Comparison of ENCODE assay signal across 8 cellular contexts in genomic region chr17:39165178-39165843, GRCh38. TPM values are rescaled to one million over a fixed set of nuclear protein-coding genes. Genes with fewer than 3 reads are reported as not detected.
DNase-seq lines count a peak whose midpoint lies in the region; ATAC-seq and TF ChIP-seq lines count a peak whose summit lies in the region.

No MANE protein-coding gene starts in this region.

- H3K36me3 ChIP-seq in GM23248 (ENCODE audit: low read depth) (no peaks in the 10 kb centered on the region), adipocyte (ENCODE audit: control insufficient read depth, insufficient read depth, low read length, severe bottlenecking) (no peaks in the 10 kb centered on the region), smooth muscle cell (ENCODE audit: low read depth) (no peaks in the 10 kb centered on the region)

- peak overlapping the region; percentile 43 to 84 (median 78) for H3K27ac Mint-ChIP-seq in immature natural killer cell

- no peaks in the 10 kb centered on the region for H4K20me1 ChIP-seq in GM23248 (ENCODE audit: insufficient read depth)
- H4K20me1 ChIP-seq in smooth muscle cell (ENCODE audit: low read depth), result no peaks in the 10 kb centered on the region

- H3K4me1 Mint-ChIP-seq in immature natural killer cell, result peaks cover 35 to 42% of the 10 kb centered on the region in 2 donors

- H3K79me2 ChIP-seq in GM23248 (ENCODE audit: insufficient read depth), result no peaks in the 10 kb centered on the region
- no peaks in the 10 kb centered on the region for H3K79me2 ChIP-seq in smooth muscle cell (ENCODE audit: low read depth)

- no peaks in the 10 kb centered on the region for H3K9me3 Mint-ChIP-seq in immature natural killer cell

- DNase-seq in GM23248 (peak; percentile 18), adipocyte (ENCODE audit: low read depth) (peak; percentile 31), immature natural killer cell (no peak), smooth muscle cell (lab: John Stamatoyannopoulos, UW; ENCODE audit: unreplicated experiment) (no peak), EL (no peak), occipital lobe (lab: John Stamatoyannopoulos, UW) (no peak), SHP77 treated with DMSO at 0.1 percent for 48 hours (lab: John Stamatoyannopoulos, UW) (no peak)

- no peak for TF ChIP-seq CTCF in smooth muscle cell (IDR thresholded peaks at IDR 0.05; ENCODE audit: borderline replicate concordance, insufficient read depth, poor library complexity, severe bottlenecking)

- no peak overlapping the region for H3K27ac ChIP-seq in GM23248
- H3K27ac ChIP-seq in smooth muscle cell (ENCODE audit: low read depth), result no peak overlapping the region

- H3K4me3 Mint-ChIP-seq in immature natural killer cell, result peak overlapping the region; percentile 90 to 95 (median 92)

- H3F3A ChIP-seq in GM23248 (ENCODE audit: insufficient read depth), result no peaks in the 10 kb centered on the region
- H3F3A ChIP-seq in smooth muscle cell (ENCODE audit: low read depth), result peaks cover 7% of the 10 kb centered on the region

- H3K27me3 ChIP-seq in GM23248 (replicated peaks; ENCODE audit: insufficient read depth) (no peaks in the 10 kb centered on the region; the same call in 1 of the 2 replicates), adipocyte (replicated peaks; ENCODE audit: control insufficient read depth, insufficient read depth, low read length) (peaks cover 33% of the 10 kb centered on the region), smooth muscle cell (ENCODE audit: low read depth) (peaks cover 19% of the 10 kb centered on the region)

- H3K4me3 ChIP-seq in GM23248 (peak overlapping the region; percentile 63), adipocyte (ENCODE audit: low read length) (peak overlapping the region; percentile 71), smooth muscle cell (peak overlapping the region; percentile 67)

- H3K9ac ChIP-seq in GM23248 (peak overlapping the region; percentile 42), adipocyte (ENCODE audit: low read length) (peak overlapping the region; percentile 55), smooth muscle cell (ENCODE audit: low read depth) (peak overlapping the region; percentile 43)

- H3K4me1 ChIP-seq in GM23248 (ENCODE audit: insufficient read depth), result 0 out of 2 replicates have a peak, but pooled peaks cover 4% of the 10 kb centered on the region
- H3K4me1 ChIP-seq in adipocyte (ENCODE audit: control insufficient read depth, insufficient read depth, low read length), result peaks cover 17% of the 10 kb centered on the region
- H3K4me1 ChIP-seq in smooth muscle cell (ENCODE audit: low read depth), result peaks cover 4% of the 10 kb centered on the region

- ATAC-seq in HG03565 (IDR thresholded peaks at IDR 0.05; ENCODE audit: unreplicated experiment), result no peak

- peaks cover 2 to 7% (median 3%) of the 10 kb centered on the region in 3 donors for H3K27me3 Mint-ChIP-seq in immature natural killer cell (ENCODE audit: low read depth in 3 of 3)

- WGBS in GM23248 (ENCODE audit: low coverage in 1 of 2, low lambda C conversion rate in 2 of 2, missing lambda C conversion rate in 2 of 2), 2 experiments, result 13 to 24% methylated on average over 39 to 50 of the region's 51 CpGs
- WGBS in smooth muscle cell (ENCODE audit: low lambda C conversion rate), result 12% methylated on average over 51 of the region's 51 CpGs

- in situ Hi-C loops in GM23248 (cut with MboI), result no loop called here

- H3K9me3 ChIP-seq in GM23248 (ENCODE audit: low read depth) (no peaks in the 10 kb centered on the region), adipocyte (ENCODE audit: control insufficient read depth, low read length) (no peaks in the 10 kb centered on the region), smooth muscle cell (replicated peaks; ENCODE audit: low read depth) (no peaks in the 10 kb centered on the region)

- no peaks in the 10 kb centered on the region for H3K9me2 ChIP-seq in GM23248 (ENCODE audit: insufficient read depth)

- H2AFZ ChIP-seq in GM23248 (peak overlapping the region; percentile 86), smooth muscle cell (ENCODE audit: low read depth) (peak overlapping the region; percentile 89)

- H3K36me3 Mint-ChIP-seq in immature natural killer cell, result no peaks in the 10 kb centered on the region

- H3K4me2 ChIP-seq in GM23248 (ENCODE audit: unreplicated experiment), result peak overlapping the region; percentile 88
- H3K4me2 ChIP-seq in smooth muscle cell, result peak overlapping the region; percentile 97

RNA-seq across cellular contexts. Expression of gene ARL5C, which starts 0.7 kb away (rescaled TPM):
- total RNA-seq in GM23248 (2014; rRNA removed; shearing (Covaris generic)), result not detected in 2 replicates
- polyA plus RNA-seq in GM23248 (2016; fragmentation: Nextera tagmentation; extraction: Ambion mirVana) (not detected in 2 replicates), immature natural killer cell (not detected), smooth muscle cell (0.38 TPM in 1 of 2 replicates, not detected in the other)
- total RNA-seq in smooth muscle cell (not detected in 2 replicates), occipital lobe (not detected)

RNA-seq across cellular contexts. Expression of gene PLXDC1, which starts 13.9 kb away (rescaled TPM):
- not detected in 2 replicates for total RNA-seq in GM23248 (2014; rRNA removed; shearing (Covaris generic))
- polyA plus RNA-seq in GM23248 (2016; fragmentation: Nextera tagmentation; extraction: Ambion mirVana) (0.24 and 0.71 TPM in 2 replicates), immature natural killer cell (1 to 10 TPM; 2.8 to 9.7 (median 6.8) TPM), smooth muscle cell (16.0 and 18.5 TPM in 2 replicates)
- total RNA-seq in smooth muscle cell (11.3 and 17.4 TPM in 2 replicates), occipital lobe (9.4 TPM)

RNA-seq across cellular contexts. Expression of gene CACNB1, which starts 32.2 kb away (rescaled TPM):
- 6.6 and 8.1 TPM in 2 replicates for total RNA-seq in GM23248 (2014; rRNA removed; shearing (Covaris generic))
- polyA plus RNA-seq in GM23248 (2016; fragmentation: Nextera tagmentation; extraction: Ambion mirVana) (6.0 and 7.1 TPM in 2 replicates), immature natural killer cell (1 to 10 TPM in 1 of 3 donors, under 1 TPM in 1, not detected in 1; 0.48 to 5.0 TPM), smooth muscle cell (7.1 and 18.8 TPM in 2 replicates)
- total RNA-seq in smooth muscle cell (4.3 and 9.2 TPM in 2 replicates), occipital lobe (20.6 TPM)

RNA-seq across cellular contexts. Expression of gene RPL19, which starts 34.8 kb away (rescaled TPM):
- total RNA-seq in GM23248 (2014; rRNA removed; shearing (Covaris generic)), result 1,500 and 1,636 TPM in 2 replicates
- polyA plus RNA-seq in GM23248 (2016; fragmentation: Nextera tagmentation; extraction: Ambion mirVana) (892 and 903 TPM in 2 replicates), immature natural killer cell (1,000 to 10,000 TPM; 1,129 to 1,798 (median 1,451) TPM), smooth muscle cell (818 and 934 TPM in 2 replicates)
- total RNA-seq in smooth muscle cell (2,264 and 2,675 TPM in 2 replicates), occipital lobe (958 TPM)

Comparison
In these comparisons a context has a peak if more than half of its experiments do, and no peak if none do; other contexts are left out.
1. DNase-seq: peak in GM23248 (single experiment) and adipocyte (single experiment); none in immature natural killer cell (0 of 3), smooth muscle cell (single experiment), EL (single experiment), occipital lobe (single experiment) and SHP77 treated with DMSO at 0.1 percent for 48 hours (single experiment).
2. RNA of gene PLXDC1, which starts 13.9 kb away (total RNA-seq): 11.3 to 17.4 TPM in smooth muscle cell and 9.4 TPM in occipital lobe (single experiment); not detected in GM23248; every median in the first group is over 10 times any median in the second.
3. Peak in every context shown above with its lines, with median percentiles within 50 percentile points of each other: H3K4me3 ChIP-seq and H3K9ac ChIP-seq.